In the genomic region with DNA sequence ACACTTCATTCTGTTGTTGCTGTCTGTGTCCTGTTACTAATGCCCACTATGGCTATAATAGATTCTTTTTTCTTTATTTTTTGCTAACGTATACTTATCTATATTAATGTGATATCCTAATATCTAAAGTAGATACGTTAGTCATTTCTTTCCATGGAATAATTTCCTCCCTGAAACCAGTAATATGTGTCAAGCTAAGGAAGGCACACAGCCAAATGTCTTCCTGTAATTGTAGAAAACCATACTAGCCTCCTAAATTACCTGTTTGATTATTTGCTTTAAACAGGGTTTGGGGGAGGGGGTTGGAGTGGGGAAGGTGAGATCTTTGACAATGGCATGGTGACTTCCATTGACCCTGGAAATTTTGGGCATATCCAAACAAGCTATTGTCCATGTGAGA, we compare ENCODE assay signal across 24 cellular contexts. TPM values are rescaled to one million over a fixed set of nuclear protein-coding genes. Genes with fewer than 3 reads are reported as not detected.
"Had no signal": no experiment of that assay in that cellular context is flagged by ENCODE, and none has a peak within 500 bp of the region (broad histone marks: within the 10 kb centered on the region; RNA-seq: fewer than 3 reads in every experiment).

No MANE protein-coding gene starts in this region.

- H3K36me3 ChIP-seq: brain microvascular endothelial cell had no signal

- H3K27me3 ChIP-seq: brain microvascular endothelial cell had no signal

- DNase-seq: activated CD4-positive, alpha-beta T cell treated with anti-CD3 and anti-CD28 coated beads for 1 hour; activated CD4-positive, alpha-beta T cell treated with anti-CD3 and anti-CD28 coated beads for 4 hours; activated CD4-positive, alpha-beta T cell treated with anti-CD3 and anti-CD28 coated beads, Interleukin-2, amount 10 ng/mL, durations not matched to agents 7 days and 5 days; activated CD4-positive, alpha-beta T cell treated with anti-CD3 and anti-CD28 coated beads, Interleukin-2, amount 50 U/mL, for 4 hours; activated CD8-positive, alpha-beta memory T cell treated with anti-CD3 and anti-CD28 coated beads for 24 hours; activated CD8-positive, alpha-beta T cell treated with anti-CD3 and anti-CD28 coated beads for 36 hours; activated effector memory CD4-positive, alpha-beta T cell treated with Interleukin-2 at 50 U/mL for 16 hours; activated gamma-delta T cell treated with Interleukin-2 at 50 U/mL for 16 hours; activated naive CD4-positive, alpha-beta T cell treated with anti-CD3 and anti-CD28 coated beads, Interleukin-2, amount 50 U/mL, for 16 hours; activated naive CD4-positive, alpha-beta T cell treated with Interleukin-2 at 50 U/mL for 16 hours; activated T-cell treated with anti-CD3 and anti-CD28 coated beads, Interleukin-2, amount 50 U/mL, for 4 hours; amniotic stem cell; anterior cingulate cortex; brain microvascular endothelial cell; effector CD8-positive, alpha-beta T cell; foreskin fibroblast; head of caudate nucleus; T-helper 2 cell had no signal

- H3K4me3 ChIP-seq: coronary artery had no signal

- H3K27ac ChIP-seq: brain microvascular endothelial cell, coronary artery, VCaP had no signal

RNA-seq across cellular contexts. Expression of a gene that starts 56.8 kb away (rescaled TPM):
- total RNA-seq: activated CD4-positive, alpha-beta T cell treated with anti-CD3 and anti-CD28 coated beads, Interleukin-2, amount 10 ng/mL, durations not matched to agents 7 days and 5 days; activated CD8-positive, alpha-beta T cell treated with anti-CD3 and anti-CD28 coated beads for 36 hours; activated T-cell treated with anti-CD3 and anti-CD28 coated beads, Interleukin-2, amount 50 U/mL, for 4 hours; cardiac septum; epithelial cell of proximal tubule; esophagus mucosa; WTC11 had no signal
